In the genomic region with DNA sequence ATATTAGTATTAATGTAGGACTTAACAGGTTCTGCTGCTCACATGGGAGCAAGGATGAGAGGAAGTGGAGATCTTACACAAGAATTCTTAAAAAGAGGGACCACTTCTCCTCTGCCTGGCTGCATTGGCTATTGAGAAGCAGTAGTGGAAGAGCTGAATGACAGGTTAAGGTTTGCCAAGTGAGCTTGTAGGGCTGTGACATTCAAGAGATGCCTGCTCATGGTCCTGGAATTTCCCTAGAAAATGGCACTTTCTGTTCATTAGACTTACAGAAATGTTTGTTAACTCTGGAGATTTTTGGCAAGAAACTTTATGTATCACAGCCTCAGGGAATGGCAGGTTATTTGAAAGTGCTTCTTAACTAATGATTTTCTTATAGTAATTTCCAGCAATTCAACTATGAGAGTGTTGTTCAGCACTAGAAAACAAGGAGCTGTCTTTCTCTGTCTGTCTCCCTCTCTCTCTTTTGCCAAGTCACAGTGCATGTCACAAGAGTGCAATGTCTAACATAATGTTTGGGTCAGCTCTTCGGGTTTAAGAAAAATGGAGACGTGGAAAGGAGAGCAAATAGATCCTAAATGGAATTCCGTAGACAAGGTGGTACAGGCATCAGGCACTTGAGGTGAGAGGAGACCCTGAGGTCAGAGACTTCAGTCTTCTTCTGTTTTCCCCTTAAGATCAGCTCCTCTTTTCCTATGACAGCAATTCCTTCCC, we compare ENCODE assay signal across 14 cellular contexts. TPM values are rescaled to one million over a fixed set of nuclear protein-coding genes. Genes with fewer than 3 reads are reported as not detected.
A peak's percentile ranks its signal among the peaks of the same experiment; 100 is the strongest.
DNase-seq lines count a peak whose midpoint lies in the region; ATAC-seq, FAIRE-seq and TF ChIP-seq lines count a peak whose summit lies in the region.
"Had no signal": no experiment of that assay in that cellular context is flagged by ENCODE, and none has a peak within 500 bp of the region (broad histone marks: within the 10 kb centered on the region; RNA-seq: fewer than 3 reads in every experiment).

No MANE protein-coding gene starts in this region.

- H3K4me1 Mint-ChIP-seq in chondrocyte (ENCODE audit: low read depth), result peaks cover 27% of the 10 kb centered on the region

- TF ChIP-seq CTCF in chondrocyte (IDR thresholded peaks at IDR 0.05) (no peak), HepG2 (CRISPR knock-in tag; IDR thresholded peaks at IDR 0.05) (no peak), vagina (IDR thresholded peaks at IDR 0.05) (no peak)

- TF ChIP-seq POLR2A in HepG2 (IDR thresholded peaks at IDR 0.05; ENCODE audit: insufficient read depth in 1 of 2, low read depth in 2 of 2, low read length in 2 of 2) (no peak), vagina (IDR thresholded peaks at IDR 0.05) (no peak)

- H3K4me2 ChIP-seq in HepG2 (ENCODE audit: low read depth, low read length), result no peak overlapping the region
- H3K4me2 ChIP-seq: hepatocyte had no signal

- POLR2A ChIA-PET in HepG2 (lab: Yijun Ruan, JAX), result no interaction called here

- no peak for DNase-seq in Right ventricle myocardium superior
- DNase-seq in cardiac septum (ENCODE audit: low spot score), result no peak
- no peak for DNase-seq in chondrocyte (ENCODE audit: low spot score)
- no peak for DNase-seq in HepG2 (ENCODE audit: low spot score)
- no peak for DNase-seq in vagina (ENCODE audit: extremely low spot score in 2 of 2)
- no peak for DNase-seq in NK-92 treated with Interleukin-12 subunit alpha and Interleukin-12 subunit beta, amount 100 ng/mL, for 24 hours (lab: John Stamatoyannopoulos, UW)
- no peak for DNase-seq in activated CD4-positive, CD25-positive, alpha-beta regulatory T cell (lab: John Stamatoyannopoulos, UW)
- DNase-seq in GDM1 (lab: John Stamatoyannopoulos, UW), result no peak
- DNase-seq: transverse colon had no signal

- H3K36me3 Mint-ChIP-seq in chondrocyte (ENCODE audit: low read depth), result no peaks in the 10 kb centered on the region

- TF ChIP-seq RAD21 in HepG2 (CRISPR knock-in tag; IDR thresholded peaks at IDR 0.05), result no peak

- WGBS in HepG2 (ENCODE audit: low lambda C conversion rate), result 52% methylated on average over 3 of the region's 3 CpGs

- H3K9me3 ChIP-seq in HepG2 (ENCODE audit: low read length) (no peaks in the 10 kb centered on the region), vagina (no peaks in the 10 kb centered on the region)
- H3K9me3 ChIP-seq: SJSA1, transverse colon had no signal

- H3K4me1 ChIP-seq in HepG2 (ENCODE audit: insufficient read depth, low read length), result no peaks in the 10 kb centered on the region
- H3K4me1 ChIP-seq in vagina, result peaks cover 16% of the 10 kb centered on the region
- H3K4me1 ChIP-seq: SJSA1 had no signal

- in situ Hi-C loops in HepG2 (cut with HindIII; ENCODE audit: extremely low pct_ligation_motif_present, low pct_unique_long_range_greater_than_20kb), result loop anchor here (5.0 to 10.0 kb wide), 2 partner anchors 86 to 319 kb away; no protein-coding TSS in a partner anchor

- no peak for FAIRE-seq in HepG2 (lab: Jason Lieb, UNC)

- intact Hi-C loops in Right ventricle myocardium superior (cut with DNase I), result loop anchor here (5.0 to 10.0 kb wide), 2 partner anchors 109 to 316 kb away; no protein-coding TSS in a partner anchor
- intact Hi-C loops in cardiac septum (cut with DNase I), result loop anchor here (5.0 kb wide), 2 partner anchors 96 to 316 kb away; no protein-coding TSS in a partner anchor
- intact Hi-C loops in HepG2 (cut with micrococcal nuclease; ENCODE audit: unreplicated experiment), result loop anchor here (1.0 kb wide), 2 partner anchors 85 to 318 kb away; no protein-coding TSS in a partner anchor
- intact Hi-C loops in vagina (cut with DNase I), result loop anchor here (10.0 kb wide), 1 partner anchor 319 kb away; no protein-coding TSS in a partner anchor

- H3K4me3 Mint-ChIP-seq in chondrocyte (ENCODE audit: unreplicated experiment), result no peak overlapping the region
- H3K4me3 Mint-ChIP-seq: activated T-helper 17 cell treated with anti-CD3 and anti-CD28 coated beads, Interleukin-2, amount 50 U/mL, for 72 hours; dendritic cell treated with granulocyte-macrophage colony-stimulating factor and Interleukin-4, amounts not matched to agents 40 ng/mL and 50 ng/mL, for 4 days had no signal

- H3K4me3 ChIP-seq in HepG2 (replicated peaks in 1 of 3; ENCODE audit: insufficient read depth in 1 of 3, low read depth in 2 of 3, low read length in 3 of 3) (no peak overlapping the region), vagina (no peak overlapping the region)
- H3K4me3 ChIP-seq: hepatocyte, SJSA1, transverse colon had no signal

- H2AFZ ChIP-seq in HepG2 (ENCODE audit: low read length), result no peak overlapping the region
- H2AFZ ChIP-seq: hepatocyte had no signal

- no peaks in the 10 kb centered on the region for H3K9me3 Mint-ChIP-seq in chondrocyte (ENCODE audit: low read depth)
- H3K9me3 Mint-ChIP-seq: activated T-helper 17 cell treated with anti-CD3 and anti-CD28 coated beads, Interleukin-2, amount 50 U/mL, for 72 hours; dendritic cell treated with granulocyte-macrophage colony-stimulating factor and Interleukin-4, amounts not matched to agents 40 ng/mL and 50 ng/mL, for 4 days had no signal

- H3K27me3 Mint-ChIP-seq in chondrocyte (ENCODE audit: low read depth), result no peaks in the 10 kb centered on the region
- H3K27me3 Mint-ChIP-seq: activated T-helper 17 cell treated with anti-CD3 and anti-CD28 coated beads, Interleukin-2, amount 50 U/mL, for 72 hours; dendritic cell treated with granulocyte-macrophage colony-stimulating factor and Interleukin-4, amounts not matched to agents 40 ng/mL and 50 ng/mL, for 4 days had no signal

- H4K20me1 ChIP-seq in HepG2 (ENCODE audit: insufficient read depth, low read length), result no peaks in the 10 kb centered on the region

- H3K27ac ChIP-seq in HepG2 (ENCODE audit: extremely low read length, insufficient read depth, low read length) (no peak overlapping the region), vagina (peak overlapping the region; percentile 34)
- H3K27ac ChIP-seq: hepatocyte, SJSA1 had no signal

- CTCF ChIA-PET in HepG2 (lab: Yijun Ruan, JAX; ENCODE audit: low intra/inter-chr PET ratio, low total read pairs), result interaction anchor here (0.7 to 1.5 kb wide), 3 partner anchors 109 to 320 kb away, joined by 3 to 13 read pairs (median 3); no protein-coding TSS in a partner anchor

- ATAC-seq in Right ventricle myocardium superior (ENCODE audit: poor library complexity), result peak; percentile 18
- ATAC-seq in HepG2, result peak; percentile 24; the same call in 1 of the 3 replicates
- ATAC-seq: activated CD4-positive, CD25-positive, alpha-beta regulatory T cell treated with anti-CD3 and anti-CD28 coated beads, Interleukin-2, amount 50 U/mL, for 24 hours had no signal

- H3K27me3 ChIP-seq in HepG2 (ENCODE audit: control insufficient read depth in 1 of 2, insufficient read depth in 2 of 2, low read length in 2 of 2), result no peaks in the 10 kb centered on the region
- H3K27me3 ChIP-seq in vagina, result no peaks in the 10 kb centered on the region
- H3K27me3 ChIP-seq: hepatocyte, SJSA1, transverse colon had no signal

- no peak for TF ChIP-seq EP300 in HepG2 (IDR thresholded peaks at IDR 0.05; ENCODE audit: low read depth in 2 of 2, low read length in 2 of 2)
- no peak for TF ChIP-seq EP300 in HepG2 (CRISPR knock-in tag; IDR thresholded peaks at IDR 0.05; ENCODE audit: borderline replicate concordance)

- H3K36me3 ChIP-seq in HepG2 (replicated peaks in 1 of 2; ENCODE audit: control insufficient read depth in 1 of 2, insufficient read depth in 2 of 2, low read length in 2 of 2) (no peaks in the 10 kb centered on the region), vagina (peaks cover 0 to 24% of the 10 kb centered on the region in 2 donors)
- H3K36me3 ChIP-seq: SJSA1 had no signal

- no peaks in the 10 kb centered on the region for H3K79me2 ChIP-seq in HepG2 (ENCODE audit: insufficient read depth, low read length)
- H3K79me2 ChIP-seq: hepatocyte had no signal

- H3K27ac Mint-ChIP-seq in chondrocyte (ENCODE audit: unreplicated experiment), result peak overlapping the region; percentile 93
- H3K27ac Mint-ChIP-seq: activated T-helper 17 cell treated with anti-CD3 and anti-CD28 coated beads, Interleukin-2, amount 50 U/mL, for 72 hours; dendritic cell treated with granulocyte-macrophage colony-stimulating factor and Interleukin-4, amounts not matched to agents 40 ng/mL and 50 ng/mL, for 4 days had no signal

- no peak overlapping the region for H3K9ac ChIP-seq in HepG2 (ENCODE audit: insufficient read depth, low read depth, low read length)

- BruUV-seq in HepG2 (replicated peaks; lab: Mats Ljungman, UMichigan), result no TSS peak

RNA-seq across cellular contexts. Expression of a gene that starts 8.3 kb away (rescaled TPM):
- 1.9 TPM for total RNA-seq in Right ventricle myocardium superior
- 7.0 TPM for total RNA-seq in cardiac septum
- total RNA-seq in chondrocyte, result 5.1 to 9.1 TPM (median 5.8 TPM) in 3 replicates
- 1.6 and 2.2 TPM in 2 replicates for total RNA-seq in HepG2 (2016; rRNA removed; fragmentation: Illumina TruSeq; extraction: Trizol)
- 0.10 and 0.26 TPM in 2 replicates for total RNA-seq in HepG2 (2016; cell fraction: cytosol; rRNA removed; fragmentation: Illumina TruSeq; extraction: Trizol; ENCODE audit: low read depth)
- total RNA-seq in HepG2 (2016; cell fraction: insoluble cytoplasmic fraction; rRNA removed; fragmentation: Illumina TruSeq; extraction: Trizol), result 1.6 and 2.0 TPM in 2 replicates
- total RNA-seq in HepG2 (2016; cell fraction: membrane; rRNA removed; fragmentation: Illumina TruSeq; extraction: Trizol), result 0.93 and 0.96 TPM in 2 replicates
- total RNA-seq in HepG2 (2016; cell fraction: nucleus; rRNA removed; fragmentation: Illumina TruSeq; extraction: Trizol), result 0.56 and 0.59 TPM in 2 replicates
- 0.84 and 1.3 TPM in 2 replicates for polyA plus RNA-seq in HepG2 (2011; rRNA removed)
- polyA plus RNA-seq in HepG2 (2011; cell fraction: cytosol; rRNA removed), result 0.63 and 1.1 TPM in 2 replicates
- polyA plus RNA-seq in HepG2 (2011; cell fraction: nucleus; rRNA removed), result 0.40 TPM in 1 of 2 replicates, not detected in the other
- polyA plus RNA-seq in HepG2 (2012), result 2.0 TPM in 2 replicates
- 0.28 and 0.31 TPM in 2 replicates for polyA plus RNA-seq in HepG2 (2016; cell fraction: cytosol; fragmentation: Illumina TruSeq; extraction: Trizol; ENCODE audit: low read depth)
- 3.4 and 4.3 TPM in 2 replicates for polyA plus RNA-seq in HepG2 (2016; cell fraction: insoluble cytoplasmic fraction; fragmentation: Illumina TruSeq; extraction: Trizol; ENCODE audit: low read depth)
- 0.58 and 0.73 TPM in 2 replicates for polyA plus RNA-seq in HepG2 (2016; cell fraction: membrane; fragmentation: Illumina TruSeq; extraction: Trizol; ENCODE audit: low read depth)
- 1.4 and 1.7 TPM in 2 replicates for polyA plus RNA-seq in HepG2 (2016; cell fraction: nucleus; fragmentation: Illumina TruSeq; extraction: Trizol; ENCODE audit: insufficient read depth, low read depth)
- 0.16 TPM in 1 of 2 replicates, not detected in the other for polyA minus RNA-seq in HepG2 (2011; rRNA and poly(A)+ RNA removed; ENCODE audit: low replicate concordance)
- polyA minus RNA-seq in HepG2 (2011; cell fraction: cytosol; rRNA and poly(A)+ RNA removed), result 0.44 and 0.49 TPM in 2 replicates
- polyA minus RNA-seq in HepG2 (2011; cell fraction: nucleus; rRNA and poly(A)+ RNA removed), result 0.52 and 0.87 TPM in 2 replicates
- 9.1 TPM for total RNA-seq in vagina
